Comparison of ENCODE assay signal across 12 cellular contexts in genomic region chr9:2179557-2179956, GRCh38.
DNase-seq lines count a peak whose midpoint lies in the region; ATAC-seq and TF ChIP-seq lines count a peak whose summit lies in the region.
"Had no signal": no experiment of that assay in that cellular context is flagged by ENCODE, and none has a peak within 500 bp of the region (broad histone marks: within the 10 kb centered on the region; RNA-seq: fewer than 3 reads in every experiment).

No MANE protein-coding gene starts in this region.

- H3K9me3 Mint-ChIP-seq in type B pancreatic cell: no peaks in the 10 kb centered on the region

- no peaks in the 10 kb centered on the region for H3K27me3 Mint-ChIP-seq in type B pancreatic cell

- intact Hi-C loops in left ventricle myocardium superior (cut with micrococcal nuclease) (no loop called here), Right ventricle myocardium superior (cut with DNase I) (no loop called here), dorsolateral prefrontal cortex (cut with DNase I) (loop anchor here in 1 of 2 donors (10.0 kb wide), 1 partner anchor 65 kb away; no protein-coding TSS in a partner anchor)

- peak overlapping the region in 2 of 59 donors; percentile 12 to 31 for H3K4me3 ChIP-seq in dorsolateral prefrontal cortex

- H3K27ac Mint-ChIP-seq in type B pancreatic cell: peak overlapping the region; percentile 12

- H3K4me1 Mint-ChIP-seq in type B pancreatic cell (ENCODE audit: unreplicated experiment): peaks cover 24% of the 10 kb centered on the region

- peaks cover 22% of the 10 kb centered on the region for H3K36me3 Mint-ChIP-seq in type B pancreatic cell

- peak; percentile 14 for ATAC-seq in left ventricle myocardium superior
- ATAC-seq in Right ventricle myocardium superior (ENCODE audit: poor library complexity): no peak
- no peak for ATAC-seq in HG02870 (IDR thresholded peaks at IDR 0.05; ENCODE audit: unreplicated experiment)
- no peak for ATAC-seq in HG02973 (IDR thresholded peaks at IDR 0.05; ENCODE audit: unreplicated experiment)

- no peak for DNase-seq in left ventricle myocardium superior
- no peak for DNase-seq in Right ventricle myocardium superior
- peak; percentile 47 for DNase-seq in NAMALWA (ENCODE audit: low spot score)
- DNase-seq in dorsolateral prefrontal cortex: no peak
- DNase-seq in type B pancreatic cell (ENCODE audit: extremely low spot score, unreplicated experiment): no peak
- DNase-seq in activated gamma-delta T cell (lab: John Stamatoyannopoulos, UW): no peak
- DNase-seq: activated CD4-positive, alpha-beta T cell treated with anti-CD3 and anti-CD28 coated beads, Interleukin-2, amount 50 U/mL, for 1 hour; activated naive CD4-positive, alpha-beta T cell treated with Interleukin-2 at 50 U/mL for 16 hours; BE2C; SIG-M5 had no signal

- TF ChIP-seq CTCF in dorsolateral prefrontal cortex (IDR thresholded peaks at IDR 0.05 in 54 of 56, conservative IDR thresholded peaks at IDR 0.05 in 2 of 56; ENCODE audit: low read depth in 1 of 56, partially characterized antibody in 56 of 56) (peak in 3 of 56 donors; percentile 10 to 22 (median 11)), type B pancreatic cell (conservative IDR thresholded peaks at IDR 0.05) (no peak)

- H3K27ac ChIP-seq in dorsolateral prefrontal cortex: peak overlapping the region in 30 of 59 donors; percentile 10 to 67 (median 36)

- H3K4me3 Mint-ChIP-seq in type B pancreatic cell: no peak overlapping the region

- H3K27me3 ChIP-seq in dorsolateral prefrontal cortex: no peaks in the 10 kb centered on the region
- H3K27me3 ChIP-seq: BE2C had no signal
